In genomic region chr10:33869089-33869488, GRCh38 we compare ENCODE assay signal across 18 cellular contexts.
DNase-seq lines count a peak whose midpoint lies in the region; ATAC-seq and TF ChIP-seq lines count a peak whose summit lies in the region.
"Had no signal": no experiment of that assay in that cellular context is flagged by ENCODE, and none has a peak within 500 bp of the region (broad histone marks: within the 10 kb centered on the region; RNA-seq: fewer than 3 reads in every experiment).

No MANE protein-coding gene starts in this region.

- DNase-seq in Right ventricle myocardium inferior (ENCODE audit: missing footprints): no peak
- no peak for DNase-seq in right atrium auricular region (ENCODE audit: low spot score)
- peak; percentile 45 for DNase-seq in adipocyte (ENCODE audit: low read depth)
- no peak for DNase-seq in left cardiac atrium
- peak; percentile 19 to 25 for DNase-seq in uterus
- DNase-seq in activated CD4-positive, alpha-beta memory T cell treated with anti-CD3 and anti-CD28 coated beads for 36 hours: no peak
- DNase-seq: 8988T; AML-193; Calu3; CD8-positive, alpha-beta memory T cell; DMS153; NCI-H1694 treated with DMSO at 0.1 percent for 48 hours; NCI-H446; NCI-H526 had no signal

- H3K36me3 ChIP-seq in right atrium auricular region: no peaks in the 10 kb centered on the region
- H3K36me3 ChIP-seq in adipocyte (ENCODE audit: control insufficient read depth, insufficient read depth, low read length, severe bottlenecking): no peaks in the 10 kb centered on the region
- H3K36me3 ChIP-seq in uterus: no peaks in the 10 kb centered on the region

- TF ChIP-seq CTCF in right atrium auricular region (IDR thresholded peaks at IDR 0.05): no peak
- no peak for TF ChIP-seq CTCF in uterus (IDR thresholded peaks at IDR 0.05)

- no peaks in the 10 kb centered on the region for H3K4me1 ChIP-seq in right atrium auricular region
- peaks cover 11% of the 10 kb centered on the region for H3K4me1 ChIP-seq in adipocyte (ENCODE audit: control insufficient read depth, insufficient read depth, low read length)
- H3K4me1 ChIP-seq in uterus: no peaks in the 10 kb centered on the region

- H3K4me3 ChIP-seq in right atrium auricular region: no peak overlapping the region
- H3K4me3 ChIP-seq in adipocyte (ENCODE audit: low read length): no peak overlapping the region
- no peak overlapping the region for H3K4me3 ChIP-seq in uterus

- H3K4me1 Mint-ChIP-seq in activated CD4-positive, alpha-beta memory T cell treated with anti-CD3 and anti-CD28 coated beads for 36 hours (ENCODE audit: low read depth): no peaks in the 10 kb centered on the region
- H3K4me1 Mint-ChIP-seq: CD8-positive, alpha-beta memory T cell; IgD-negative memory B cell had no signal

- POLR2A ChIA-PET in activated CD4-positive, alpha-beta memory T cell treated with anti-CD3 and anti-CD28 coated beads for 36 hours (lab: Charles Lee): no interaction called here

- no peak for TF ChIP-seq POLR2A in uterus (IDR thresholded peaks at IDR 0.05)

- no peaks in the 10 kb centered on the region for H3K9me3 Mint-ChIP-seq in activated CD4-positive, alpha-beta memory T cell treated with anti-CD3 and anti-CD28 coated beads for 36 hours

- H3K36me3 Mint-ChIP-seq in activated CD4-positive, alpha-beta memory T cell treated with anti-CD3 and anti-CD28 coated beads for 36 hours: no peaks in the 10 kb centered on the region
- H3K36me3 Mint-ChIP-seq: CD8-positive, alpha-beta memory T cell; IgD-negative memory B cell had no signal

- peak; percentile 91 for ATAC-seq in Right ventricle myocardium inferior
- ATAC-seq in left cardiac atrium: peak; percentile 58 to 83
- no peak for ATAC-seq in GM18511 (IDR thresholded peaks at IDR 0.05; ENCODE audit: unreplicated experiment)
- ATAC-seq in HG03039 (IDR thresholded peaks at IDR 0.05; ENCODE audit: unreplicated experiment): no peak

- no peak overlapping the region for H3K27ac Mint-ChIP-seq in activated CD4-positive, alpha-beta memory T cell treated with anti-CD3 and anti-CD28 coated beads for 36 hours
- H3K27ac Mint-ChIP-seq: IgD-negative memory B cell had no signal

- H3K9ac ChIP-seq in adipocyte (ENCODE audit: low read length): no peak overlapping the region

- H3K9me3 ChIP-seq in right atrium auricular region (no peaks in the 10 kb centered on the region), adipocyte (ENCODE audit: control insufficient read depth, low read length) (no peaks in the 10 kb centered on the region), uterus (no peaks in the 10 kb centered on the region)

- H3K27me3 ChIP-seq in right atrium auricular region (no peaks in the 10 kb centered on the region), adipocyte (replicated peaks; ENCODE audit: control insufficient read depth, insufficient read depth, low read length) (no peaks in the 10 kb centered on the region), uterus (no peaks in the 10 kb centered on the region)

- no peak overlapping the region for H3K4me3 Mint-ChIP-seq in activated CD4-positive, alpha-beta memory T cell treated with anti-CD3 and anti-CD28 coated beads for 36 hours
- H3K4me3 Mint-ChIP-seq: CD8-positive, alpha-beta memory T cell; IgD-negative memory B cell had no signal

- peaks cover 12% of the 10 kb centered on the region for H3K27me3 Mint-ChIP-seq in activated CD4-positive, alpha-beta memory T cell treated with anti-CD3 and anti-CD28 coated beads for 36 hours
- H3K27me3 Mint-ChIP-seq: IgD-negative memory B cell had no signal

- intact Hi-C loops in Right ventricle myocardium inferior (cut with DNase I) (no loop called here), left cardiac atrium (cut with DNase I) (no loop called here), uterus (cut with DNase I; ENCODE audit: low total_unique reads) (no loop called here)
- intact Hi-C loops in activated CD4-positive, alpha-beta memory T cell treated with anti-CD3 and anti-CD28 coated beads for 36 hours (cut with micrococcal nuclease): no loop called here

- H3K27ac ChIP-seq in right atrium auricular region (no peak overlapping the region), uterus (peak overlapping the region; percentile 41 to 65)
- H3K27ac ChIP-seq: C4-2B had no signal

- CTCF ChIA-PET in activated CD4-positive, alpha-beta memory T cell treated with anti-CD3 and anti-CD28 coated beads for 36 hours (lab: Charles Lee): no interaction called here

Comparison
In these comparisons a context has a peak if more than half of its experiments do, and no peak if none do; other contexts are left out.
1. ATAC-seq: peak in Right ventricle myocardium inferior (single experiment) and left cardiac atrium (2 of 2); none in GM18511 (single experiment) and HG03039 (single experiment).
2. DNase-seq: peak in adipocyte (single experiment) and uterus (2 of 2); none in Right ventricle myocardium inferior (single experiment), right atrium auricular region (single experiment), left cardiac atrium (single experiment) and activated CD4-positive, alpha-beta memory T cell treated with anti-CD3 and anti-CD28 coated beads for 36 hours (single experiment).
3. H3K27ac ChIP-seq: peak in uterus (2 of 2); none in right atrium auricular region (0 of 2).